ENCODE assay signal across 8 cellular contexts in the genomic region with DNA sequence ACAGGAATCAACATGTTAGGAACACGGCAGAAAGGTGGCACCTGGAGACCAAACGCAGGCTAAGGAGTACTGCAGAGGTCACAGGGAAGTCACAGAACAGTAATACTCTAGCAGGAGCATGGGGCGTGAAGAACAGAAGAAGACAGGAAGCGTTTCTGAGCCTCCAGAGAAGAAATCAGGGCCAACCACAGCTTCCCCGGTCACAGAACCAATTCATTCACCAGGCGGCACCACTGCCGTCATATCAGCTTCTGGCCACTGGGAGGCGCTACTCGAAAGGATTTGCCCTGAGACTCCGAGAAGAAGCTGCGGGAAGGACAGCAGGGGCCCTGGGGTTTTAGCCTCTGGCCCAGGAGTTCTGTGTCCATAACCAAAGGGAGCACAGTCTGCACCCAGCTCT.
DNase-seq lines count a peak whose midpoint lies in the region; ATAC-seq and TF ChIP-seq lines count a peak whose summit lies in the region.

No MANE protein-coding gene starts in this region.

- peak; percentile 64 for TF ChIP-seq CTCF in VCaP (conservative IDR thresholded peaks at IDR 0.05)

- peaks cover 8% of the 10 kb centered on the region for H3K4me1 Mint-ChIP-seq in memory B cell

- ATAC-seq in memory B cell (ENCODE audit: low read depth) = peak; percentile 67
- ATAC-seq in GM19035 (IDR thresholded peaks at IDR 0.05; ENCODE audit: unreplicated experiment) = no peak

- H3K4me3 Mint-ChIP-seq in memory B cell = no peak overlapping the region

- H3K27me3 Mint-ChIP-seq in memory B cell = peaks cover 1% of the 10 kb centered on the region

- H3K9me3 Mint-ChIP-seq in memory B cell = no peaks in the 10 kb centered on the region

- no peaks in the 10 kb centered on the region for H3K36me3 Mint-ChIP-seq in memory B cell

- DNase-seq in NCI-H446 (lab: John Stamatoyannopoulos, UW) (peak; percentile 15 to 31), NCI-H446 treated with DMSO at 0.1 percent for 48 hours (lab: John Stamatoyannopoulos, UW) (no peak), NCI-H1694 (lab: John Stamatoyannopoulos, UW) (peak; percentile 6), memory B cell (ENCODE audit: low spot score in 2 of 2) (peak; percentile 48 to 49)
- DNase-seq in central memory CD4-positive, alpha-beta T cell = peak; percentile 58
- peak; percentile 16 to 23 for DNase-seq in stimulated activated CD8-positive, alpha-beta memory T cell treated with anti-CD3 and anti-CD28 coated beads, Interleukin-7, amount 100 ng/mL, for 4 hours (ENCODE audit: low read depth in 2 of 2)

- no peak overlapping the region for H3K27ac ChIP-seq in VCaP

- H3K27ac Mint-ChIP-seq in memory B cell = no peak overlapping the region
